23 cellular contexts compared by ENCODE assay signal in genomic region chr12:131138638-131139362, GRCh38.
"Had no signal": no experiment of that assay in that cellular context is flagged by ENCODE, and none has a peak within 500 bp of the region (broad histone marks: within the 10 kb centered on the region; RNA-seq: fewer than 3 reads in every experiment).

No MANE protein-coding gene starts in this region.

- H3K9me3 ChIP-seq: gastrocnemius medialis, left ventricle myocardium inferior, prostate gland, testis had no signal

- H3K27ac ChIP-seq: coronary artery, gastrocnemius medialis, left ventricle myocardium inferior, prostate gland, skin epidermis, testis had no signal

- H3K36me3 ChIP-seq: gastrocnemius medialis, prostate gland had no signal

- H3K4me1 ChIP-seq: gastrocnemius medialis, prostate gland, testis had no signal

- H3K4me3 ChIP-seq: coronary artery, gastrocnemius medialis, left ventricle myocardium inferior, prostate gland, skin epidermis, testis had no signal

- H3K27me3 Mint-ChIP-seq: stimulated activated naive CD8-positive, alpha-beta T cell treated with anti-CD3 and anti-CD28 coated beads, Interleukin-15, amount 100 ng/mL, for 72 hours had no signal

- H3K27me3 ChIP-seq: gastrocnemius medialis, testis had no signal

- ATAC-seq: esophagus mucosa, gastrocnemius medialis, natural killer cell, SK-N-SH treated with all-trans-retinoic acid at 6 μM for 48 hours had no signal

- H3K4me1 Mint-ChIP-seq: activated B cell treated with CpG ODN at 0.5 μM for 24 hours, memory B cell, natural killer cell had no signal

- H3K9me3 Mint-ChIP-seq: activated B cell treated with CpG ODN at 0.5 μM for 24 hours; activated T-helper 1 cell treated with anti-CD3 and anti-CD28 coated beads, Interleukin-12 subunit alpha, Interleukin-12 subunit beta, Interleukin-2, Interleukin-4 antibody, amounts not matched to agents 30 ng/mL and 10 ng/mL and 1 ng/mL, durations not matched to agents 14 hours and 24 hours and 36 hours; memory B cell; natural killer cell; stimulated activated naive CD8-positive, alpha-beta T cell treated with anti-CD3 and anti-CD28 coated beads, Interleukin-15, amount 100 ng/mL, for 72 hours; type B pancreatic cell had no signal

- DNase-seq: activated B cell treated with CpG ODN at 0.5 μM for 24 hours; activated CD4-positive, alpha-beta T cell treated with anti-CD3 and anti-CD28 coated beads for 4 hours; activated naive CD4-positive, alpha-beta T cell treated with Interleukin-2 at 50 U/mL for 16 hours; effector CD4-positive, alpha-beta T cell; gastrocnemius medialis; left ventricle myocardium inferior; right cardiac atrium; SIG-M5; stimulated activated CD4-positive, alpha-beta T cell treated with anti-CD3 and anti-CD28 coated beads, Interleukin-15, amount 100 ng/mL, for 24 hours; stimulated activated CD4-positive, alpha-beta T cell treated with anti-CD3 and anti-CD28 coated beads, Interleukin-2, amount 100 ng/mL, for 48 hours; stimulated activated naive CD8-positive, alpha-beta T cell treated with anti-CD3 and anti-CD28 coated beads, Interleukin-15, amount 100 ng/mL, for 72 hours; T-helper 1 cell; T-helper 9 cell; testis had no signal

- H3K27ac Mint-ChIP-seq: activated B cell treated with CpG ODN at 0.5 μM for 24 hours; activated T-helper 1 cell treated with anti-CD3 and anti-CD28 coated beads, Interleukin-12 subunit alpha, Interleukin-12 subunit beta, Interleukin-2, Interleukin-4 antibody, amounts not matched to agents 30 ng/mL and 10 ng/mL and 1 ng/mL, durations not matched to agents 14 hours and 24 hours and 36 hours; memory B cell; natural killer cell; type B pancreatic cell had no signal

- H3K36me3 Mint-ChIP-seq: memory B cell, natural killer cell, type B pancreatic cell had no signal

- H3K4me3 Mint-ChIP-seq: activated B cell treated with CpG ODN at 0.5 μM for 24 hours; activated T-helper 1 cell treated with anti-CD3 and anti-CD28 coated beads, Interleukin-12 subunit alpha, Interleukin-12 subunit beta, Interleukin-2, Interleukin-4 antibody, amounts not matched to agents 30 ng/mL and 10 ng/mL and 1 ng/mL, durations not matched to agents 14 hours and 24 hours and 36 hours; memory B cell; natural killer cell; stimulated activated naive CD8-positive, alpha-beta T cell treated with anti-CD3 and anti-CD28 coated beads, Interleukin-15, amount 100 ng/mL, for 72 hours; type B pancreatic cell had no signal
